18 cellular contexts compared by ENCODE assay signal in genomic region chr11:2741006-2741376, GRCh38. TPM values are rescaled to one million over a fixed set of nuclear protein-coding genes. Genes with fewer than 3 reads are reported as not detected.
DNase-seq lines count a peak whose midpoint lies in the region; ATAC-seq and TF ChIP-seq lines count a peak whose summit lies in the region.
"Had no signal": no experiment of that assay in that cellular context is flagged by ENCODE, and none has a peak within 500 bp of the region (broad histone marks: within the 10 kb centered on the region; RNA-seq: fewer than 3 reads in every experiment).

No MANE protein-coding gene starts in this region.

- 68 to 80% (median 73%) methylated on average over 4 to 7 of the region's 7 CpGs for WGBS in adrenal gland, 4 donors

- H3K36me3 Mint-ChIP-seq in activated naive CD4-positive, alpha-beta T cell treated with anti-CD3 and anti-CD28 coated beads, Interleukin-2, amount 50 U/mL, for 72 hours, result no peaks in the 10 kb centered on the region
- no peaks in the 10 kb centered on the region for H3K36me3 Mint-ChIP-seq in activated naive CD4-positive, alpha-beta T cell treated with anti-CD3 and anti-CD28 coated beads for 36 hours (ENCODE audit: low read depth)
- H3K36me3 Mint-ChIP-seq in mesothelial cell of epicardium, result no peaks in the 10 kb centered on the region

- intact Hi-C loops in activated naive CD4-positive, alpha-beta T cell treated with anti-CD3 and anti-CD28 coated beads for 36 hours (cut with micrococcal nuclease), result no loop called here
- intact Hi-C loops in adrenal gland (cut with DNase I) (no loop called here), uterus (cut with DNase I; ENCODE audit: low total_unique reads) (no loop called here)

- no peak for DNase-seq in activated naive CD4-positive, alpha-beta T cell treated with anti-CD3 and anti-CD28 coated beads, Interleukin-2, amount 50 U/mL, for 72 hours (ENCODE audit: low spot score in 2 of 2)
- DNase-seq in activated naive CD4-positive, alpha-beta T cell treated with anti-CD3 and anti-CD28 coated beads for 36 hours, result no peak
- peak in 2 of 7 donors; percentile 18 to 46 for DNase-seq in adrenal gland
- no peak for DNase-seq in mesothelial cell of epicardium (ENCODE audit: low spot score in 2 of 2, unreplicated experiment in 2 of 2)
- DNase-seq in uterus, result peak in 1 of 2 donors; percentile 19
- no peak for DNase-seq in left lobe of liver (ENCODE audit: low spot score)
- no peak for DNase-seq in dedifferentiated amniotic fluid mesenchymal stem cell (ENCODE audit: extremely low spot score)
- DNase-seq: activated effector memory CD4-positive, alpha-beta T cell treated with anti-CD3 and anti-CD28 coated beads, Interleukin-2, amount 50 U/mL, for 16 hours; CD4-positive, alpha-beta T cell; DND-41; NCI-H1105; NCI-H2171; stimulated activated CD4-positive, alpha-beta T cell treated with anti-CD3 and anti-CD28 coated beads, Interleukin-4, amount 100 ng/mL, for 24 hours; stimulated activated CD8-positive, alpha-beta memory T cell treated with anti-CD3 and anti-CD28 coated beads, Interleukin-4, amount 100 ng/mL, for 48 hours had no signal

- H3K36me3 ChIP-seq in adrenal gland (replicated peaks in 1 of 2), result no peaks in the 10 kb centered on the region
- no peaks in the 10 kb centered on the region for H3K36me3 ChIP-seq in uterus

- H3K27ac Mint-ChIP-seq in activated naive CD4-positive, alpha-beta T cell treated with anti-CD3 and anti-CD28 coated beads, Interleukin-2, amount 50 U/mL, for 72 hours, result peak overlapping the region; percentile 26 to 33
- no peak overlapping the region for H3K27ac Mint-ChIP-seq in activated naive CD4-positive, alpha-beta T cell treated with anti-CD3 and anti-CD28 coated beads for 36 hours
- H3K27ac Mint-ChIP-seq in mesothelial cell of epicardium, result peak overlapping the region; percentile 72
- H3K27ac Mint-ChIP-seq: CD4-positive, alpha-beta T cell; T-cell had no signal

- H3K27me3 ChIP-seq in adrenal gland (no peaks in the 10 kb centered on the region), uterus (no peaks in the 10 kb centered on the region)

- no peaks in the 10 kb centered on the region for H3K27me3 Mint-ChIP-seq in activated naive CD4-positive, alpha-beta T cell treated with anti-CD3 and anti-CD28 coated beads for 36 hours (ENCODE audit: low read depth)
- H3K27me3 Mint-ChIP-seq in mesothelial cell of epicardium (ENCODE audit: low read depth), result no peaks in the 10 kb centered on the region
- H3K27me3 Mint-ChIP-seq: CD4-positive, alpha-beta T cell; T-cell had no signal

- TF ChIP-seq POLR2A in adrenal gland (IDR thresholded peaks at IDR 0.05) (no peak), uterus (IDR thresholded peaks at IDR 0.05) (no peak)

- no peak for TF ChIP-seq CTCF in adrenal gland (IDR thresholded peaks at IDR 0.05)
- no peak for TF ChIP-seq CTCF in mesothelial cell of epicardium (IDR thresholded peaks at IDR 0.05; ENCODE audit: unreplicated experiment)
- no peak for TF ChIP-seq CTCF in uterus (IDR thresholded peaks at IDR 0.05)

- CTCF ChIA-PET in activated naive CD4-positive, alpha-beta T cell treated with anti-CD3 and anti-CD28 coated beads for 36 hours (lab: Charles Lee), result no interaction called here

- peaks cover 31 to 49% of the 10 kb centered on the region in 2 donors for H3K4me1 ChIP-seq in adrenal gland (replicated peaks in 1 of 2)
- H3K4me1 ChIP-seq in uterus, result peaks cover 0 to 10% of the 10 kb centered on the region in 2 donors

- no peak overlapping the region for H3K4me3 ChIP-seq in adrenal gland
- no peak overlapping the region for H3K4me3 ChIP-seq in uterus

- H3K27ac ChIP-seq in adrenal gland (peak overlapping the region in 4 of 5 donors; percentile 65 to 83 (median 75)), uterus (peak overlapping the region; percentile 68 to 81)
- H3K27ac ChIP-seq: VCaP had no signal

- H3K4me3 Mint-ChIP-seq in activated naive CD4-positive, alpha-beta T cell treated with anti-CD3 and anti-CD28 coated beads for 36 hours, result no peak overlapping the region
- H3K4me3 Mint-ChIP-seq in mesothelial cell of epicardium, result no peak overlapping the region
- H3K4me3 Mint-ChIP-seq: CD4-positive, alpha-beta T cell; HFFc6; T-cell had no signal

- no peaks in the 10 kb centered on the region for H3K9me3 ChIP-seq in adrenal gland (replicated peaks in 1 of 3)
- H3K9me3 ChIP-seq in uterus, result no peaks in the 10 kb centered on the region

- H3K4me1 Mint-ChIP-seq in activated naive CD4-positive, alpha-beta T cell treated with anti-CD3 and anti-CD28 coated beads for 36 hours (ENCODE audit: low read depth), result no peaks in the 10 kb centered on the region
- peaks cover 31% of the 10 kb centered on the region for H3K4me1 Mint-ChIP-seq in mesothelial cell of epicardium

- ATAC-seq in activated naive CD4-positive, alpha-beta T cell treated with anti-CD3 and anti-CD28 coated beads, Interleukin-2, amount 50 U/mL, for 72 hours, result peak in 1 of 2 donors; percentile 75
- ATAC-seq in left lobe of liver (no peak), HG02970 (IDR thresholded peaks at IDR 0.05; ENCODE audit: low FRiP score, unreplicated experiment) (no peak)
- ATAC-seq: T-cell had no signal

- no peaks in the 10 kb centered on the region for H3K9me3 Mint-ChIP-seq in activated naive CD4-positive, alpha-beta T cell treated with anti-CD3 and anti-CD28 coated beads, Interleukin-2, amount 50 U/mL, for 72 hours
- no peaks in the 10 kb centered on the region for H3K9me3 Mint-ChIP-seq in activated naive CD4-positive, alpha-beta T cell treated with anti-CD3 and anti-CD28 coated beads for 36 hours
- no peaks in the 10 kb centered on the region for H3K9me3 Mint-ChIP-seq in mesothelial cell of epicardium
- H3K9me3 Mint-ChIP-seq: CD4-positive, alpha-beta T cell; HFFc6; T-cell had no signal

RNA-seq across cellular contexts. Expression of gene KCNQ1OT1, which starts 41.2 kb away (rescaled TPM):
- total RNA-seq in activated naive CD4-positive, alpha-beta T cell treated with anti-CD3 and anti-CD28 coated beads, Interleukin-2, amount 50 U/mL, for 72 hours, result under 1 TPM; 0.30 to 0.49 TPM
- under 1 TPM; 0.17 to 0.20 TPM for total RNA-seq in activated naive CD4-positive, alpha-beta T cell treated with anti-CD3 and anti-CD28 coated beads for 36 hours
- total RNA-seq in adrenal gland (1 to 10 TPM in 4 of 8 donors, under 1 TPM in 4; 0.55 to 3.6 (median 1.4) TPM), mesothelial cell of epicardium (30.5 to 35.1 TPM (median 31.9 TPM) in 3 replicates), uterus (10 to 100 TPM in 2 of 4 donors, 1 to 10 TPM in 2; 2.6 to 19.4 (median 10.9) TPM), left lobe of liver (1.2 TPM)
- polyA plus RNA-seq in adrenal gland, result 1 to 10 TPM in 1 of 3 donors, under 1 TPM in 2; 0.15 to 1.4 (median 0.17) TPM
